Comparison of ENCODE assay signal across 9 cellular contexts in the genomic region with DNA sequence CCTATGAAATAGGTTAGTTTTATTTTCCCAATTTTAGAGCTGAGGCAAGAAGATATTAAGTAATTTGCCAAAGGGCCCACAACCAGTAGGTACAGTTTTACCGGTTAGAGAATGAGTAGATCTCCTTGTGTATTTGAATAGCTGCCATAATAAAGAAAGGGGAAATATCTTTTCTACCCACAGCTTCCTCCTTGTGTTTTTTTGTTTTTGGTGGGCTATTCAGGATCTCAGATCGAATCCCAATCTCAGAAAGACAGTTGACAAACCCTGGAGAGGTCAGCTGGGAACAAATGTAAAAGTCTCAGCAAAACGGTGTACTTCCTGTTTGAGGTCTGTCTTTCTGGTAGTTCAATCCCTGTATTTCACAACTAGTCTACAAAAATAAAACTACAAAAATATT. TPM values are rescaled to one million over a fixed set of nuclear protein-coding genes. Genes with fewer than 3 reads are reported as not detected.
DNase-seq lines count a peak whose midpoint lies in the region; ATAC-seq, FAIRE-seq and TF ChIP-seq lines count a peak whose summit lies in the region.
"Had no signal": no experiment of that assay in that cellular context is flagged by ENCODE, and none has a peak within 500 bp of the region (broad histone marks: within the 10 kb centered on the region; RNA-seq: fewer than 3 reads in every experiment).

No MANE protein-coding gene starts in this region.

- H3K4me1 Mint-ChIP-seq in CD4-positive, alpha-beta T cell (ENCODE audit: low read depth) = peaks cover 30% of the 10 kb centered on the region

- no peak for DNase-seq in CD4-positive, alpha-beta T cell
- DNase-seq in HCEC 1CT (peak; percentile 2), SK-N-MC (ENCODE audit: low read depth, low spot score) (no peak), left lung (no peak), WERI-Rb-1 (no peak), mesenteric fat pad (ENCODE audit: low spot score) (no peak), NCI-H146 treated with DMSO at 0.1 percent for 48 hours (lab: John Stamatoyannopoulos, UW; ENCODE audit: unreplicated experiment) (no peak), HTR-8/SVneo (ENCODE audit: insufficient read length, low spot score) (no peak)
- DNase-seq: NCI-H1417 treated with DMSO at 0.1 percent for 48 hours had no signal

- H3K27me3 Mint-ChIP-seq in CD4-positive, alpha-beta T cell = no peaks in the 10 kb centered on the region

- peaks cover 0 to 56% of the 10 kb centered on the region in 2 donors for H3K4me1 ChIP-seq in left lung

- no peak for FAIRE-seq in HTR-8/SVneo (lab: Jason Lieb, UNC)

- TF ChIP-seq CTCF in CD4-positive, alpha-beta T cell (IDR thresholded peaks at IDR 0.05) = no peak
- TF ChIP-seq CTCF in left lung (IDR thresholded peaks at IDR 0.05) (no peak), WERI-Rb-1 (IDR thresholded peaks at IDR 0.05; ENCODE audit: low read depth, low read length) (no peak)

- no peaks in the 10 kb centered on the region for H3K27me3 ChIP-seq in CD4-positive, alpha-beta T cell (ENCODE audit: control insufficient read depth, insufficient read depth, low read length)
- no peaks in the 10 kb centered on the region for H3K27me3 ChIP-seq in left lung
- H3K27me3 ChIP-seq in WERI-Rb-1 (ENCODE audit: insufficient read depth, low read depth, severe bottlenecking) = no peaks in the 10 kb centered on the region

- H3K4me3 Mint-ChIP-seq in CD4-positive, alpha-beta T cell = peak overlapping the region; percentile 59

- no peaks in the 10 kb centered on the region for H3K9me3 Mint-ChIP-seq in CD4-positive, alpha-beta T cell

- H3K4me3 ChIP-seq in SK-N-MC (no peak overlapping the region), left lung (peak overlapping the region in 1 of 2 donors; percentile 4), WERI-Rb-1 (ENCODE audit: low read depth, low read length) (no peak overlapping the region)

- no peak overlapping the region for H3K9ac ChIP-seq in SK-N-MC (ENCODE audit: insufficient read length)

- H3K36me3 ChIP-seq in SK-N-MC (ENCODE audit: insufficient read depth, low read length) = no peaks in the 10 kb centered on the region
- no peaks in the 10 kb centered on the region for H3K36me3 ChIP-seq in left lung
- no peaks in the 10 kb centered on the region for H3K36me3 ChIP-seq in WERI-Rb-1

- H3K27ac ChIP-seq in CD4-positive, alpha-beta T cell (ENCODE audit: low read depth, low read length) = no peak overlapping the region
- peak overlapping the region; percentile 14 for H3K27ac ChIP-seq in SK-N-MC
- peak overlapping the region; percentile 78 to 94 for H3K27ac ChIP-seq in left lung
- H3K27ac ChIP-seq in WERI-Rb-1 = no peak overlapping the region

- H3K9me3 ChIP-seq in CD4-positive, alpha-beta T cell (ENCODE audit: control insufficient read depth, low read length) = no peaks in the 10 kb centered on the region
- H3K9me3 ChIP-seq in SK-N-MC (ENCODE audit: low read depth, low read length) (no peaks in the 10 kb centered on the region), left lung (no peaks in the 10 kb centered on the region), WERI-Rb-1 (ENCODE audit: severe bottlenecking) (no peaks in the 10 kb centered on the region)

- peak; percentile 44 for ATAC-seq in CD4-positive, alpha-beta T cell (ENCODE audit: poor library complexity)
- ATAC-seq in left lung = peak; percentile 58

- CTCF ChIA-PET in CD4-positive, alpha-beta T cell (lab: Charles Lee) = no interaction called here

- H3K27ac Mint-ChIP-seq in CD4-positive, alpha-beta T cell = peak overlapping the region; percentile 76

- POLR2A ChIA-PET in CD4-positive, alpha-beta T cell (lab: Charles Lee) = interaction anchor here (0.7 to 2.9 kb wide), 3 partner anchors 12 to 144 kb away, joined by 3 to 12 read pairs (median 3); partner anchors contain the start of genes FKBP15, HDHD3 and SLC31A1

- intact Hi-C loops in CD4-positive, alpha-beta T cell (cut with DNase I, micrococcal nuclease) = no loop called here
- intact Hi-C loops in left lung (cut with DNase I) = no loop called here

- peaks cover 4% of the 10 kb centered on the region for H3K36me3 Mint-ChIP-seq in CD4-positive, alpha-beta T cell (ENCODE audit: low read depth)

RNA-seq across cellular contexts. Expression of gene SLC31A1, which starts 11.8 kb away (rescaled TPM):
- total RNA-seq in CD4-positive, alpha-beta T cell = 10 to 100 TPM; 12.1 to 12.3 TPM
- total RNA-seq in left lung (10 to 100 TPM; 34.7 to 45.0 TPM), mesenteric fat pad (34.6 TPM)

RNA-seq across cellular contexts. Expression of gene FKBP15, which starts 12.1 kb away (rescaled TPM):
- 10 to 100 TPM; 11.9 to 14.2 TPM for total RNA-seq in CD4-positive, alpha-beta T cell
- total RNA-seq in left lung = 10 to 100 TPM; 35.7 to 55.3 TPM
- 37.3 TPM for total RNA-seq in mesenteric fat pad

RNA-seq across cellular contexts. Expression of gene CDC26, which starts 42.2 kb away (rescaled TPM):
- total RNA-seq in CD4-positive, alpha-beta T cell = 10 to 100 TPM; 15.8 to 18.0 TPM
- total RNA-seq in left lung (10 to 100 TPM; 27.8 to 32.7 TPM), mesenteric fat pad (32.7 TPM)

RNA-seq across cellular contexts. Expression of gene PRPF4, which starts 42.3 kb away (rescaled TPM):
- 10 to 100 TPM; 23.4 to 25.5 TPM for total RNA-seq in CD4-positive, alpha-beta T cell
- total RNA-seq in left lung = 10 to 100 TPM; 16.6 to 22.4 TPM
- total RNA-seq in mesenteric fat pad = 18.3 TPM

Comparison
In these comparisons a context has a peak if more than half of its experiments do, and no peak if none do; other contexts are left out.
1. H3K27ac ChIP-seq: peak in SK-N-MC (single experiment) and left lung (2 of 2); none in CD4-positive, alpha-beta T cell (single experiment) and WERI-Rb-1 (single experiment).